ENCODE assay signal across 8 cellular contexts in the genomic region with DNA sequence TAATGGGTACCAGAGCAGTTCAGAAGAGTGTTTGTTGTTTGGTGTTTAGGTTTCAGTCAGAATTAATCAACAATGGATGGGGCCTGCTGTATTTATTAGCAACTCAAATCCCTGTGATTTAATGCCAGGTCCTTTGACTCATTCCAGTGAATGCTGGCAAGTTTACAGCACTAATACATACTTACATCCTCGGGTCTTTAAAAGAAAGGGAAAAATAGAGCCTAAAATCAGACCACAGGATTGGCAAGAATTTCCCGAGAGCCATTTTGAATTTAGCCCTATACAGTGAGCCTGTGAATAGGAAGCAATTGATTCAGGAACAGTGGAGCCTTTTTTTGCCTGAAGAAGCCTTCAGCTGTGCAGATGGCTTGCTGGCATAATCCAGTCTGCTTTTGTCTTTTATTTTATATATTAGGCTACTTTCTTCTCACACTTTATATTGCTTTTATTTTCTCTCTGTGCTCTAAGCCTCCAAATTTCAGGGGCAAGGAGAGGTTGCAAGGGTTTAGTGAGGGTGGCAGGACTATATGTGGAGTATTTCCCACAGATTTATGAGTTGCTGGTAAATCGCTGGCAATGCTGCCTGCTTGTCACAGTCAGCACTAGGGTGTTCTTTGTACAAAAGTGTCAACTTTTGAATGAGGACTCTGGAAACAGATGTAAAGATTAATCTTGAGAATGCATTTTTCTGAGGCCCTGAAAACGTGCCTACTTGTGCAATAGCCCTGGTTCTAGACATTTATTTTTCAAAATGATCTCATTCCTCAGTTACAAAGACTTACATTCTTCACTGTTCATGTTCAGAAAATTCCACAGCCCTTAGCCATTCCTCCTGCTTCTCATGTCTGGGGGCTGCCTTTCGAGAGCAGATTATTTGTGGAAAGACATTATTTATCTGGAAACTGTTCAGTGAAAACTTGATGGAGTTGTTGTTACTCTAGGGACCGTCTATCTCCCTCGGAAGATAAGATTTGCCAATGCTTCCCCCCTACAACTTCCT.
A peak's percentile ranks its signal among the peaks of the same experiment; 100 is the strongest.
DNase-seq lines count a peak whose midpoint lies in the region; ATAC-seq and TF ChIP-seq lines count a peak whose summit lies in the region.
"Had no signal": no experiment of that assay in that cellular context is flagged by ENCODE, and none has a peak within 500 bp of the region (broad histone marks: within the 10 kb centered on the region; RNA-seq: fewer than 3 reads in every experiment).

No MANE protein-coding gene starts in this region.

- H3K9me3 ChIP-seq in RWPE2 (ENCODE audit: severe bottlenecking) (no peaks in the 10 kb centered on the region), upper lobe of right lung (no peaks in the 10 kb centered on the region)

- H3K36me3 Mint-ChIP-seq in mesothelial cell of epicardium: peaks cover 3% of the 10 kb centered on the region

- ATAC-seq in RWPE2 (ENCODE audit: low read depth): peak; percentile 78
- no peak for ATAC-seq in upper lobe of right lung
- no peak for ATAC-seq in GM21737 (IDR thresholded peaks at IDR 0.05; ENCODE audit: unreplicated experiment)
- ATAC-seq in HG03095 (IDR thresholded peaks at IDR 0.05; ENCODE audit: unreplicated experiment): no peak
- ATAC-seq: activated T-cell treated with anti-CD3 and anti-CD28 coated beads, Interleukin-2, amount 50 U/mL, for 4 hours had no signal

- H3K9me3 Mint-ChIP-seq in mesothelial cell of epicardium: peaks cover 7% of the 10 kb centered on the region
- H3K9me3 Mint-ChIP-seq: activated T-cell treated with anti-CD3 and anti-CD28 coated beads, Interleukin-2, amount 50 U/mL, for 4 hours had no signal

- H3K4me1 ChIP-seq in RWPE2 (ENCODE audit: insufficient read depth, poor library complexity, severe bottlenecking): peaks cover 14% of the 10 kb centered on the region
- no peaks in the 10 kb centered on the region for H3K4me1 ChIP-seq in upper lobe of right lung

- H3K36me3 ChIP-seq in RWPE2 (ENCODE audit: low read depth) (0 out of 2 replicates have a peak, but pooled peaks cover 3% of the 10 kb centered on the region), upper lobe of right lung (no peaks in the 10 kb centered on the region)

- H3K27ac Mint-ChIP-seq in mesothelial cell of epicardium: peak overlapping the region; percentile 94

- peak overlapping the region; percentile 7 for H3K4me3 Mint-ChIP-seq in mesothelial cell of epicardium
- H3K4me3 Mint-ChIP-seq: activated T-cell treated with anti-CD3 and anti-CD28 coated beads, Interleukin-2, amount 50 U/mL, for 4 hours had no signal

- no peak overlapping the region for H3K4me3 ChIP-seq in RWPE2 (ENCODE audit: severe bottlenecking)
- H3K4me3 ChIP-seq in upper lobe of right lung: no peak overlapping the region

- intact Hi-C loops in upper lobe of right lung (cut with DNase I): no loop called here

- H3K4me1 Mint-ChIP-seq in mesothelial cell of epicardium: peaks cover 24% of the 10 kb centered on the region

- H3K27me3 ChIP-seq in RWPE2 (ENCODE audit: insufficient read depth, poor library complexity, severe bottlenecking): no peaks in the 10 kb centered on the region
- H3K27me3 ChIP-seq in upper lobe of right lung: no peaks in the 10 kb centered on the region

- DNase-seq in RWPE2 (ENCODE audit: low spot score) (no peak), epithelial cell of prostate (ENCODE audit: low read depth, low spot score) (peak; percentile 39), mesothelial cell of epicardium (ENCODE audit: low spot score in 2 of 2, unreplicated experiment in 2 of 2) (no peak), upper lobe of right lung (no peak), NCI-H524 treated with DMSO at 0.1 percent for 48 hours (lab: John Stamatoyannopoulos, UW) (no peak)
- DNase-seq: activated T-cell treated with anti-CD3 and anti-CD28 coated beads, Interleukin-2, amount 50 U/mL, for 4 hours had no signal

- H3K27me3 Mint-ChIP-seq in mesothelial cell of epicardium (ENCODE audit: low read depth): no peaks in the 10 kb centered on the region

- no peak for TF ChIP-seq CTCF in RWPE2 (IDR thresholded peaks at IDR 0.05; ENCODE audit: poor library complexity, severe bottlenecking)
- no peak for TF ChIP-seq CTCF in mesothelial cell of epicardium (IDR thresholded peaks at IDR 0.05; ENCODE audit: unreplicated experiment)
- TF ChIP-seq CTCF in upper lobe of right lung (IDR thresholded peaks at IDR 0.05): no peak

- peak overlapping the region; percentile 58 for H3K27ac ChIP-seq in RWPE2 (ENCODE audit: poor library complexity, severe bottlenecking)
- H3K27ac ChIP-seq in epithelial cell of prostate: peak overlapping the region; percentile 47
- peak overlapping the region; percentile 40 for H3K27ac ChIP-seq in upper lobe of right lung
